Comparison of ENCODE assay signal across 1 cellular context in genomic region chr17:47945529-47946508, GRCh38.
TF ChIP-seq lines count a peak whose summit lies in the region.

No MANE protein-coding gene starts in this region.

TF ChIP-seq in A549, 52 proteins besides CTCF, POLR2A, EP300 and RAD21 (continued from another document):
- TF ChIP-seq, protein P1, sequence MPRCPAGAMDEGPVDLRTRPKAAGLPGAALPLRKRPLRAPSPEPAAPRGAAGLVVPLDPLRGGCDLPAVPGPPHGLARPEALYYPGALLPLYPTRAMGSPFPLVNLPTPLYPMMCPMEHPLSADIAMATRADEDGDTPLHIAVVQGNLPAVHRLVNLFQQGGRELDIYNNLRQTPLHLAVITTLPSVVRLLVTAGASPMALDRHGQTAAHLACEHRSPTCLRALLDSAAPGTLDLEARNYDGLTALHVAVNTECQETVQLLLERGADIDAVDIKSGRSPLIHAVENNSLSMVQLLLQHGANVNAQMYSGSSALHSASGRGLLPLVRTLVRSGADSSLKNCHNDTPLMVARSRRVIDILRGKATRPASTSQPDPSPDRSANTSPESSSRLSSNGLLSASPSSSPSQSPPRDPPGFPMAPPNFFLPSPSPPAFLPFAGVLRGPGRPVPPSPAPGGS (IDR thresholded peaks at IDR 0.05): no peak
- TF ChIP-seq, protein P2, sequence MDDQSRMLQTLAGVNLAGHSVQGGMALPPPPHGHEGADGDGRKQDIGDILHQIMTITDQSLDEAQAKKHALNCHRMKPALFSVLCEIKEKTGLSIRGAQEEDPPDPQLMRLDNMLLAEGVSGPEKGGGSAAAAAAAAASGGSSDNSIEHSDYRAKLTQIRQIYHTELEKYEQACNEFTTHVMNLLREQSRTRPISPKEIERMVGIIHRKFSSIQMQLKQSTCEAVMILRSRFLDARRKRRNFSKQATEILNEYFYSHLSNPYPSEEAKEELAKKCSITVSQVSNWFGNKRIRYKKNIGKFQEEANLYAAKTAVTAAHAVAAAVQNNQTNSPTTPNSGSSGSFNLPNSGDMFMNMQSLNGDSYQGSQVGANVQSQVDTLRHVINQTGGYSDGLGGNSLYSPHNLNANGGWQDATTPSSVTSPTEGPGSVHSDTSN (IDR thresholded peaks at IDR 0.05): no peak
- TF ChIP-seq KDM1A (IDR thresholded peaks at IDR 0.05; ENCODE audit: low read depth) (no peak), KDM5A (IDR thresholded peaks at IDR 0.05) (no peak), FOSB (CRISPR knock-in tag; IDR thresholded peaks at IDR 0.05) (no peak), FOXS1 (CRISPR knock-in tag; IDR thresholded peaks at IDR 0.05) (no peak), MAZ (IDR thresholded peaks at IDR 0.05; ENCODE audit: borderline replicate concordance, low read depth, low read length) (no peak), HOXB5 (CRISPR knock-in tag; IDR thresholded peaks at IDR 0.05) (no peak), E2F6 (IDR thresholded peaks at IDR 0.05; ENCODE audit: borderline replicate concordance, low read depth) (no peak), GATA3 (IDR thresholded peaks at IDR 0.05; ENCODE audit: borderline replicate concordance) (no peak), RNF2 (IDR thresholded peaks at IDR 0.05; ENCODE audit: borderline replicate concordance, low read depth) (no peak), ZSCAN20 (CRISPR knock-in tag; IDR thresholded peaks at IDR 0.05) (no peak), CHD2 (IDR thresholded peaks at IDR 0.05; ENCODE audit: low read length, partially characterized antibody) (no peak)
TF ChIP-seq in A549: peak in this region for 0.
